ENCODE assay signal across 8 cellular contexts in the genomic region with DNA sequence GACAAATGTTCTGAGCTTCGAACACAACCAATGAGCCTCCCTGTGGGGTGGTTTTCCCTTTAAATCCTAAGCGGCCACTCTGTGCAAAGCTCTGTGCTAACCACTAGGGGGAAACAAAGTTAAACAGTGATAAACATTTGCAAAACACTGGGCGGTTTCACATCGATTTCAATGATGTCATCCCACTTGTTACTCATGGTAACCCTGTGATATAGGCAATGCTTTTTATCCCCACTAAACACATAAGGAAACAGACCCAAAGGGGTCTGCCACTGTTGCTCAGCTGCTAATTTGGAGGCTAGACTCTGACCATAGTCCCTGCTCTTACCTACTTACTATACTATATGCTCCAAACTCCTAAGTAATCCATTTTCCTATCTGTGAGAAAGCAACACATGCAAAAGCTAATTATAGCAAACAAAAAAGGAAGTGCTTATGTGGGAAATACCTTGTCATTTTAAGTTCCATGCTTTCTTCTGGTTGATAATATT. TPM values are rescaled to one million over a fixed set of nuclear protein-coding genes. Genes with fewer than 3 reads are reported as not detected.
DNase-seq lines count a peak whose midpoint lies in the region; ATAC-seq and TF ChIP-seq lines count a peak whose summit lies in the region.

No MANE protein-coding gene starts in this region.

- no peak overlapping the region for H3K4me3 Mint-ChIP-seq in activated CD4-positive, alpha-beta memory T cell treated with anti-CD3 and anti-CD28 coated beads for 36 hours
- H3K4me3 Mint-ChIP-seq in natural killer cell, result no peak overlapping the region

- intact Hi-C loops in activated CD4-positive, alpha-beta memory T cell treated with anti-CD3 and anti-CD28 coated beads for 36 hours (cut with micrococcal nuclease), result loop anchor here (1.0 to 10.0 kb wide), 6 partner anchors 24 to 714 kb away; no protein-coding TSS in a partner anchor
- intact Hi-C loops in natural killer cell (cut with micrococcal nuclease), result no loop called here

- DNase-seq in DMS114 treated with DMSO at 0.1 percent for 48 hours (lab: John Stamatoyannopoulos, UW; ENCODE audit: unreplicated experiment) (peak; percentile 30), GM20000 (ENCODE audit: low spot score) (peak; percentile 82), NCI-H524 treated with DMSO at 0.1 percent for 48 hours (lab: John Stamatoyannopoulos, UW) (peak; percentile 68), fibroblast of gingiva (ENCODE audit: low read depth) (peak; percentile 78), natural killer cell (no peak), ureter (ENCODE audit: low spot score) (peak; percentile 57)
- peak; percentile 63 for DNase-seq in activated CD4-positive, alpha-beta memory T cell treated with anti-CD3 and anti-CD28 coated beads for 36 hours

- POLR2A ChIA-PET in activated CD4-positive, alpha-beta memory T cell treated with anti-CD3 and anti-CD28 coated beads for 36 hours (lab: Charles Lee), result no interaction called here

- CTCF ChIA-PET in activated CD4-positive, alpha-beta memory T cell treated with anti-CD3 and anti-CD28 coated beads for 36 hours (lab: Charles Lee), result interaction anchor here (0.6 to 5.1 kb wide), 17 partner anchors 9 to 260 kb away, joined by 3 to 73 read pairs (median 4); no protein-coding TSS in a partner anchor

- ATAC-seq in HG03558 (IDR thresholded peaks at IDR 0.05; ENCODE audit: extremely low read depth, unreplicated experiment), result peak; percentile 97
- ATAC-seq in natural killer cell, result peak; percentile 54 to 74 (median 55)

- H3K27me3 Mint-ChIP-seq in activated CD4-positive, alpha-beta memory T cell treated with anti-CD3 and anti-CD28 coated beads for 36 hours, result peaks cover 8% of the 10 kb centered on the region
- H3K27me3 Mint-ChIP-seq in natural killer cell (ENCODE audit: low read depth in 2 of 2), result peaks cover 7 to 14% of the 10 kb centered on the region in 2 donors

- H3K4me1 Mint-ChIP-seq in activated CD4-positive, alpha-beta memory T cell treated with anti-CD3 and anti-CD28 coated beads for 36 hours (ENCODE audit: low read depth), result peaks cover 15% of the 10 kb centered on the region
- peaks cover 11 to 16% of the 10 kb centered on the region in 2 donors for H3K4me1 Mint-ChIP-seq in natural killer cell

- H3K27ac Mint-ChIP-seq in activated CD4-positive, alpha-beta memory T cell treated with anti-CD3 and anti-CD28 coated beads for 36 hours, result no peak overlapping the region
- no peak overlapping the region for H3K27ac Mint-ChIP-seq in natural killer cell

- TF ChIP-seq CTCF in GM20000 (IDR thresholded peaks at IDR 0.05; ENCODE audit: extremely low read depth, missing control alignments), result peak; percentile 37
- no peak for TF ChIP-seq CTCF in natural killer cell (IDR thresholded peaks at IDR 0.05)

- no peaks in the 10 kb centered on the region for H3K9me3 Mint-ChIP-seq in activated CD4-positive, alpha-beta memory T cell treated with anti-CD3 and anti-CD28 coated beads for 36 hours
- H3K9me3 Mint-ChIP-seq in natural killer cell, result no peaks in the 10 kb centered on the region

- H3K36me3 Mint-ChIP-seq in activated CD4-positive, alpha-beta memory T cell treated with anti-CD3 and anti-CD28 coated beads for 36 hours, result no peaks in the 10 kb centered on the region
- no peaks in the 10 kb centered on the region for H3K36me3 Mint-ChIP-seq in natural killer cell

RNA-seq across cellular contexts. Expression of a gene that starts 57.3 kb away (rescaled TPM):
- under 1 TPM; 0.52 to 0.56 TPM for total RNA-seq in activated CD4-positive, alpha-beta memory T cell treated with anti-CD3 and anti-CD28 coated beads for 36 hours
- total RNA-seq in natural killer cell (not detected), ureter (36.4 TPM)

Comparison
In these comparisons a context has a peak if more than half of its experiments do, and no peak if none do; other contexts are left out.
1. RNA of a gene that starts 57.3 kb away (total RNA-seq): 36.4 TPM in ureter (single experiment); 0.52 to 0.56 TPM in activated CD4-positive, alpha-beta memory T cell treated with anti-CD3 and anti-CD28 coated beads for 36 hours and not detected in natural killer cell; every median in the first group is over 10 times any median in the second.